ENCODE assay signal across 14 cellular contexts in the genomic region with DNA sequence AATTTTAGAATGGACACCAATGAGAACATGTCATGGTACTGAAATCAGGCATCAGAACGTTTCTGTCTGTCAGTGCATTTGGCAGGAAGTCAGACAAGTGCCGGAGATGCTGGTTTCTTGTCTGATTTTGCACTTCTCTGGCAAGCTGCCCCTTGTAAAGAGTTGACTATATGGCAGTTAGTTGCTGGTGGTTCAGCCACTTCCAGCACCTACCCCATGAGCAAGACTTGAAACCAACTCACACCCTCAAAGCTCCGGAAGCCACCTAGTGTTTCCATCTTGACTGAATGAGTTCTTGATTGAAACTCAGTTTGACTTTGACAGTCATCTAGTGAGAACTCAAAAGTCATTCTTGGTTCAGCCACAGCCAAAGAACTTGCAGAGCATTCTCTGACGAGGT.
DNase-seq lines count a peak whose midpoint lies in the region; TF ChIP-seq lines count a peak whose summit lies in the region.
"Had no signal": no experiment of that assay in that cellular context is flagged by ENCODE, and none has a peak within 500 bp of the region (broad histone marks: within the 10 kb centered on the region; RNA-seq: fewer than 3 reads in every experiment).

No MANE protein-coding gene starts in this region.

- no peaks in the 10 kb centered on the region for H3K9me3 Mint-ChIP-seq in activated naive CD4-positive, alpha-beta T cell treated with anti-CD3 and anti-CD28 coated beads for 36 hours

- H3K36me3 ChIP-seq in neuronal stem cell (replicated peaks in 1 of 2; ENCODE audit: control insufficient read depth in 2 of 2, insufficient read depth in 2 of 2, low read length in 2 of 2) (peaks cover 22 to 73% of the 10 kb centered on the region in 2 donors), smooth muscle cell (ENCODE audit: low read depth) (no peaks in the 10 kb centered on the region)

- CTCF ChIA-PET in activated naive CD4-positive, alpha-beta T cell treated with anti-CD3 and anti-CD28 coated beads for 36 hours (lab: Charles Lee), result interaction anchor here (0.8 to 1.6 kb wide), 5 partner anchors 11 to 79 kb away, joined by 3 to 6 read pairs (median 3); no protein-coding TSS in a partner anchor

- no peak overlapping the region for H2BK5ac ChIP-seq in neuronal stem cell (ENCODE audit: low read length)

- H3K23ac ChIP-seq in neuronal stem cell (ENCODE audit: low read depth, low read length, poor library complexity), result no peak overlapping the region

- H3K79me1 ChIP-seq in neuronal stem cell (ENCODE audit: low read depth, low read length), result no peaks in the 10 kb centered on the region

- H3K27ac ChIP-seq in neuronal stem cell (replicated peaks; ENCODE audit: low read length) (no peak overlapping the region), smooth muscle cell (ENCODE audit: low read depth) (no peak overlapping the region)
- H3K27ac ChIP-seq: thoracic aorta had no signal

- no peaks in the 10 kb centered on the region for H3K79me2 ChIP-seq in smooth muscle cell (ENCODE audit: low read depth)

- no peak overlapping the region for H2BK12ac ChIP-seq in neuronal stem cell (ENCODE audit: low read length)

- H2AFZ ChIP-seq in neuronal stem cell (ENCODE audit: low read length) (no peak overlapping the region), smooth muscle cell (ENCODE audit: low read depth) (no peak overlapping the region)

- H3K14ac ChIP-seq in neuronal stem cell (ENCODE audit: low read length), result no peak overlapping the region

- no peak overlapping the region for H2BK120ac ChIP-seq in neuronal stem cell (ENCODE audit: low read depth, low read length)

- no peak overlapping the region for H3K4ac ChIP-seq in neuronal stem cell (ENCODE audit: low read length)

- H3K27me3 ChIP-seq in neuronal stem cell (ENCODE audit: control insufficient read depth in 3 of 3, insufficient read depth in 3 of 3, low read depth in 1 of 3, low read length in 3 of 3) (no peaks in the 10 kb centered on the region), smooth muscle cell (ENCODE audit: low read depth) (no peaks in the 10 kb centered on the region)

- H3K9me3 ChIP-seq in neuronal stem cell (replicated peaks in 1 of 2; ENCODE audit: control insufficient read depth in 2 of 2, insufficient read depth in 1 of 2, low read depth in 1 of 2, low read length in 2 of 2) (no peaks in the 10 kb centered on the region), smooth muscle cell (replicated peaks; ENCODE audit: low read depth) (no peaks in the 10 kb centered on the region)
- H3K9me3 ChIP-seq: SK-N-SH, thoracic aorta had no signal

- peaks cover 2% of the 10 kb centered on the region for H3K36me3 Mint-ChIP-seq in activated naive CD4-positive, alpha-beta T cell treated with anti-CD3 and anti-CD28 coated beads for 36 hours (ENCODE audit: low read depth)

- H3K27ac Mint-ChIP-seq in activated naive CD4-positive, alpha-beta T cell treated with anti-CD3 and anti-CD28 coated beads for 36 hours, result peak overlapping the region; percentile 82

- H4K91ac ChIP-seq in neuronal stem cell (ENCODE audit: low read depth, low read length, poor library complexity), result no peak overlapping the region

- H4K8ac ChIP-seq in neuronal stem cell (ENCODE audit: low read depth, low read length), result no peak overlapping the region

- H3K4me3 Mint-ChIP-seq in activated naive CD4-positive, alpha-beta T cell treated with anti-CD3 and anti-CD28 coated beads for 36 hours, result peak overlapping the region; percentile 5

- H2AK5ac ChIP-seq in neuronal stem cell (ENCODE audit: low read depth, low read length), result no peak overlapping the region

- H3K4me3 ChIP-seq in GM12865 (ENCODE audit: low read depth, low read length), result no peak overlapping the region
- H3K4me3 ChIP-seq in neuronal stem cell (ENCODE audit: low read length in 2 of 2), result no peak overlapping the region
- H3K4me3 ChIP-seq in smooth muscle cell, result no peak overlapping the region
- H3K4me3 ChIP-seq: thoracic aorta had no signal

- H3K27me3 Mint-ChIP-seq in activated naive CD4-positive, alpha-beta T cell treated with anti-CD3 and anti-CD28 coated beads for 36 hours (ENCODE audit: low read depth), result no peaks in the 10 kb centered on the region

- WGBS in neuronal stem cell (ENCODE audit: extremely low coverage in 2 of 2, insufficient read length in 2 of 2, insufficient replicate concordance in 1 of 2), 2 donors, result no CpG with 5 or more reads among the region's 4 CpGs
- 93% methylated on average over 4 of the region's 4 CpGs for WGBS in smooth muscle cell (ENCODE audit: low lambda C conversion rate)

- no peaks in the 10 kb centered on the region for H4K20me1 ChIP-seq in smooth muscle cell (ENCODE audit: low read depth)

- TF ChIP-seq CTCF in GM12865 (IDR thresholded peaks at IDR 0.05; ENCODE audit: insufficient read depth, low read depth, low read length, missing control alignments) (no peak), smooth muscle cell (IDR thresholded peaks at IDR 0.05; ENCODE audit: borderline replicate concordance, insufficient read depth, poor library complexity, severe bottlenecking) (no peak)

- peak; percentile 83 for DNase-seq in GM12865 (ENCODE audit: low read depth)
- DNase-seq in activated CD4-positive, alpha-beta T cell treated with anti-CD3 and anti-CD28 coated beads for 1 hour, result peak; percentile 19
- peak; percentile 92 for DNase-seq in activated naive CD4-positive, alpha-beta T cell treated with anti-CD3 and anti-CD28 coated beads for 36 hours
- DNase-seq in stimulated activated CD4-positive, alpha-beta T cell treated with anti-CD3 and anti-CD28 coated beads, Interleukin-4, amount 100 ng/mL, for 24 hours, result peak; percentile 68
- no peak for DNase-seq in kidney tubule cell (ENCODE audit: low spot score)
- no peak for DNase-seq in NCI-H2081 (lab: John Stamatoyannopoulos, UW)
- no peak for DNase-seq in neuronal stem cell (ENCODE audit: low spot score)
- DNase-seq in smooth muscle cell (lab: John Stamatoyannopoulos, UW; ENCODE audit: unreplicated experiment), result no peak
- DNase-seq: GDM1, head of caudate nucleus, MV-4-11, NCI-H82, SK-N-SH had no signal

- intact Hi-C loops in activated naive CD4-positive, alpha-beta T cell treated with anti-CD3 and anti-CD28 coated beads for 36 hours (cut with micrococcal nuclease), result loop anchor here (5.0 kb wide), 1 partner anchor 77 kb away; no protein-coding TSS in a partner anchor

- H3K9ac ChIP-seq in neuronal stem cell (ENCODE audit: low read depth, low read length, poor library complexity), result no peak overlapping the region
- H3K9ac ChIP-seq in smooth muscle cell (ENCODE audit: low read depth), result no peak overlapping the region
- H3K9ac ChIP-seq: SK-N-SH had no signal

- H3F3A ChIP-seq in smooth muscle cell (ENCODE audit: low read depth), result no peaks in the 10 kb centered on the region

- H3K4me2 ChIP-seq in neuronal stem cell (ENCODE audit: insufficient read depth, low read length, poor library complexity, severe bottlenecking) (no peak overlapping the region), smooth muscle cell (no peak overlapping the region)
- H3K4me2 ChIP-seq: SK-N-SH had no signal

- H3K4me1 ChIP-seq in neuronal stem cell (ENCODE audit: control insufficient read depth in 2 of 2, insufficient read depth in 1 of 2, low read depth in 1 of 2, low read length in 2 of 2), result no peaks in the 10 kb centered on the region
- no peaks in the 10 kb centered on the region for H3K4me1 ChIP-seq in smooth muscle cell (ENCODE audit: low read depth)

- no peak overlapping the region for H3K18ac ChIP-seq in neuronal stem cell (ENCODE audit: low read length)

- peaks cover 38% of the 10 kb centered on the region for H3K4me1 Mint-ChIP-seq in activated naive CD4-positive, alpha-beta T cell treated with anti-CD3 and anti-CD28 coated beads for 36 hours (ENCODE audit: low read depth)

- no peak overlapping the region for H2BK15ac ChIP-seq in neuronal stem cell (ENCODE audit: low read length)

Comparison
In these comparisons a context has a peak if more than half of its experiments do, and no peak if none do; other contexts are left out.
1. DNase-seq: peak in GM12865 (single experiment), activated CD4-positive, alpha-beta T cell treated with anti-CD3 and anti-CD28 coated beads for 1 hour (single experiment), activated naive CD4-positive, alpha-beta T cell treated with anti-CD3 and anti-CD28 coated beads for 36 hours (single experiment) and stimulated activated CD4-positive, alpha-beta T cell treated with anti-CD3 and anti-CD28 coated beads, Interleukin-4, amount 100 ng/mL, for 24 hours (single experiment); none in kidney tubule cell (single experiment), NCI-H2081 (0 of 2), neuronal stem cell (single experiment) and smooth muscle cell (single experiment).